In the genomic region with DNA sequence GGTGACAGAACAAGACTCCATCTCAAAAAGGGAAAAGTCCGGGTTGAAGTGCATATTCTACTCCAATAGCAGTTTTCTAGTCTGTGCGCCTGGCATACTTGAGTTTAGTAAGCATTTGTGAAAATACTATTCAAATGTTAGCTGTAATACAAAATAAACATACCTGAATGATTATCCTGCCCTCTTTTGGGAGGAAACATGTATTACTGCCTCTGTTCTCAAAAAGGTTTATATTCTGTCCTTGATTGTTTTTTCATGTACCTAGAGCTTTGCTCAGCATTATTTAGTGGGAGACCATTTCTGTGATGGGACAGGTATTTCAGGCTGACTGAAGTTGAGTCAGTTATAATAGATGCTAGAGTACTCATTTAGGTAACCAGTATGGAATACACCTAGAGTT, we compare ENCODE assay signal across 9 cellular contexts. TPM values are rescaled to one million over a fixed set of nuclear protein-coding genes. Genes with fewer than 3 reads are reported as not detected.
DNase-seq lines count a peak whose midpoint lies in the region; ATAC-seq, FAIRE-seq and TF ChIP-seq lines count a peak whose summit lies in the region.
"Not testable (repeated sequence)": the region's sequence is repeated elsewhere in the genome, so short reads cannot be mapped to it uniquely, and the experiment has no call there.
"Had no signal": no experiment of that assay in that cellular context is flagged by ENCODE, and none has a peak within 500 bp of the region (broad histone marks: within the 10 kb centered on the region; RNA-seq: fewer than 3 reads in every experiment).

No MANE protein-coding gene starts in this region.

- peaks cover 52% of the 10 kb centered on the region for H3K36me3 Mint-ChIP-seq in CD8-positive, alpha-beta T cell

- not testable (repeated sequence) for TF ChIP-seq POLR2A in K562 (conservative IDR thresholded peaks at IDR 0.05); HepG2 (IDR thresholded peaks at IDR 0.05; ENCODE audit: insufficient read depth in 1 of 2, low read depth in 2 of 2, low read length in 2 of 2)

- not testable (repeated sequence) for H3K4me1 ChIP-seq in CD8-positive, alpha-beta T cell (ENCODE audit: insufficient read depth, low read length); Loucy (ENCODE audit: insufficient read depth, low read length, poor library complexity, severe bottlenecking); Panc1 (ENCODE audit: control insufficient read depth, insufficient read depth, low read length); K562 (replicated peaks in 1 of 2; ENCODE audit: control insufficient read depth in 2 of 2, insufficient read depth in 2 of 2, low read length in 2 of 2); HepG2 (ENCODE audit: insufficient read depth, low read length)

- not testable (repeated sequence) for H2AFZ ChIP-seq in Loucy (ENCODE audit: low read length); K562 (ENCODE audit: low read depth, low read length); HepG2 (ENCODE audit: low read length)

- H3K9me3 Mint-ChIP-seq in CD8-positive, alpha-beta T cell, result not testable (repeated sequence)

- FAIRE-seq in GM19239 (lab: Jason Lieb, UNC), result peak; percentile 18
- FAIRE-seq in K562 (lab: Jason Lieb, UNC), result peak; percentile 76
- peak; percentile 12 for FAIRE-seq in HepG2 (lab: Jason Lieb, UNC)

- in situ Hi-C loops in Panc1 (cut with HindIII; ENCODE audit: low pct_unique_long_range_greater_than_20kb, low sequenced_read_pairs); K562 (cut with MboI); HepG2 (cut with HindIII; ENCODE audit: extremely low pct_ligation_motif_present, low pct_unique_long_range_greater_than_20kb): not testable (repeated sequence)

- TF ChIP-seq CTCF in CD8-positive, alpha-beta T cell (IDR thresholded peaks at IDR 0.05); HepG2 (CRISPR knock-in tag; IDR thresholded peaks at IDR 0.05): not testable (repeated sequence)
- TF ChIP-seq CTCF in Loucy (conservative IDR thresholded peaks at IDR 0.05; ENCODE audit: low read length), result peak; percentile 21; the same call in 1 of the 2 replicates
- TF ChIP-seq CTCF in Panc1 (IDR thresholded peaks at IDR 0.05), result 0 out of 2 replicates have a peak, but pooled peaks have one; percentile 8
- TF ChIP-seq CTCF in K562 (IDR thresholded peaks at IDR 0.05 in 2 of 3, conservative IDR thresholded peaks at IDR 0.05 in 1 of 3; ENCODE audit: insufficient read depth in 2 of 3, low read depth in 1 of 3, low read length in 3 of 3), result peak in 1 of 3 experiments; percentile 36; a peak in 2 of 6 replicates

- H3K4me3 Mint-ChIP-seq in CD8-positive, alpha-beta T cell, result not testable (repeated sequence)

- peak overlapping the region; percentile 38 for H3K27ac Mint-ChIP-seq in CD8-positive, alpha-beta T cell

- not testable (repeated sequence) for TF ChIP-seq EP300 in K562 (IDR thresholded peaks at IDR 0.05; ENCODE audit: low read length); HepG2 (IDR thresholded peaks at IDR 0.05; ENCODE audit: low read depth in 2 of 2, low read length in 2 of 2); HepG2 (CRISPR knock-in tag; IDR thresholded peaks at IDR 0.05; ENCODE audit: borderline replicate concordance)

- H3K27me3 ChIP-seq in CD8-positive, alpha-beta T cell (ENCODE audit: insufficient read depth, low read length); Loucy (ENCODE audit: insufficient read depth, low read length, poor library complexity, severe bottlenecking); Panc1 (ENCODE audit: control insufficient read depth, insufficient read depth, low read length); K562 (ENCODE audit: control insufficient read depth in 2 of 2, insufficient read depth in 2 of 2, low read length in 2 of 2); HepG2 (ENCODE audit: control insufficient read depth in 1 of 2, insufficient read depth in 2 of 2, low read length in 2 of 2): not testable (repeated sequence)

- H3K79me2 ChIP-seq in Loucy (ENCODE audit: insufficient read depth, low read length); K562 (ENCODE audit: control insufficient read depth, insufficient read depth, low read length); HepG2 (ENCODE audit: insufficient read depth, low read length): not testable (repeated sequence)

- WGBS in K562 (ENCODE audit: insufficient coverage, low coverage, missing lambda C conversion rate), result 93% methylated on average over 2 of the region's 2 CpGs
- 100% methylated on average over 2 of the region's 2 CpGs for WGBS in HepG2 (ENCODE audit: low lambda C conversion rate)

- H3K4me1 Mint-ChIP-seq in CD8-positive, alpha-beta T cell (ENCODE audit: low read depth), result not testable (repeated sequence)

- not testable (repeated sequence) for H3K4me2 ChIP-seq in Loucy (ENCODE audit: low read depth, low read length, poor library complexity, severe bottlenecking); K562 (ENCODE audit: insufficient read depth, low read length); HepG2 (ENCODE audit: low read depth, low read length)

- not testable (repeated sequence) for H3K36me3 ChIP-seq in CD8-positive, alpha-beta T cell (ENCODE audit: insufficient read depth, low read length)
- peaks cover 35% of the 10 kb centered on the region; the same call in 1 of the 2 replicates for H3K36me3 ChIP-seq in Loucy (ENCODE audit: insufficient read depth, low read length)
- peaks cover 17% of the 10 kb centered on the region for H3K36me3 ChIP-seq in Panc1 (ENCODE audit: control insufficient read depth, insufficient read depth, low read length)
- H3K36me3 ChIP-seq in K562 (ENCODE audit: control insufficient read depth, insufficient read depth, low read length), result peaks cover 43% of the 10 kb centered on the region
- H3K36me3 ChIP-seq in HepG2 (replicated peaks in 1 of 2; ENCODE audit: control insufficient read depth in 1 of 2, insufficient read depth in 2 of 2, low read length in 2 of 2), result peaks cover 1 to 14% of the 10 kb centered on the region in 2 experiments

- not testable (repeated sequence) for BruUV-seq in Panc1 (replicated peaks; lab: Mats Ljungman, UMichigan); K562 (replicated peaks; lab: Mats Ljungman, UMichigan); HepG2 (replicated peaks; lab: Mats Ljungman, UMichigan)

- H3K9me1 ChIP-seq in K562 (ENCODE audit: control insufficient read depth, insufficient read depth, low read length), result not testable (repeated sequence)

- DNase-seq in CD8-positive, alpha-beta T cell; GM19239 (ENCODE audit: insufficient read length, low spot score); Panc1 (ENCODE audit: low read depth, low spot score); K562 (ENCODE audit: extremely low read depth in 1 of 4, low spot score in 3 of 4); HepG2 (ENCODE audit: low spot score): not testable (repeated sequence)

- not testable (repeated sequence) for TF ChIP-seq RAD21 in K562 (CRISPR knock-in tag; conservative IDR thresholded peaks at IDR 0.05 in 1 of 2, IDR thresholded peaks at IDR 0.05 in 1 of 2); HepG2 (CRISPR knock-in tag; IDR thresholded peaks at IDR 0.05)

- H3K27me3 Mint-ChIP-seq in CD8-positive, alpha-beta T cell (ENCODE audit: low read depth), result not testable (repeated sequence)

- not testable (repeated sequence) for H3K9ac ChIP-seq in Loucy (ENCODE audit: low read depth, low read length, poor library complexity, severe bottlenecking); K562 (ENCODE audit: insufficient read depth in 1 of 2, low read depth in 2 of 2, low read length in 2 of 2); HepG2 (ENCODE audit: insufficient read depth, low read depth, low read length)

- not testable (repeated sequence) for ATAC-seq in CD8-positive, alpha-beta T cell; Panc1; HepG2
- ATAC-seq in K562 (peak; percentile 50), esophagus mucosa (peak; percentile 19)

- not testable (repeated sequence) for H3K9me3 ChIP-seq in CD8-positive, alpha-beta T cell (ENCODE audit: low read length); Loucy (ENCODE audit: insufficient read depth, low read depth, low read length); Panc1 (ENCODE audit: control insufficient read depth, insufficient read depth, low read depth, low read length); K562 (replicated peaks; ENCODE audit: control insufficient read depth, insufficient read depth, low read depth, low read length); HepG2 (ENCODE audit: low read length)

- H4K20me1 ChIP-seq in Loucy (ENCODE audit: insufficient read depth, low read length, poor library complexity, severe bottlenecking); K562 (replicated peaks; ENCODE audit: control insufficient read depth, insufficient read depth, low read length); HepG2 (ENCODE audit: insufficient read depth, low read length): not testable (repeated sequence)

- not testable (repeated sequence) for H3F3A ChIP-seq in Loucy (ENCODE audit: low read depth)

- H3K27ac ChIP-seq in CD8-positive, alpha-beta T cell (ENCODE audit: low read depth, low read length); Panc1 (ENCODE audit: low read length); K562 (ENCODE audit: extremely low read depth, low read depth, low read length); HepG2 (ENCODE audit: extremely low read length, insufficient read depth, low read length): not testable (repeated sequence)

- not testable (repeated sequence) for H3K4me3 ChIP-seq in CD8-positive, alpha-beta T cell (ENCODE audit: low read depth, low read length); Loucy (ENCODE audit: low read length, poor library complexity, severe bottlenecking); Panc1 (ENCODE audit: low read depth in 2 of 2, low read length in 2 of 2); K562; HepG2 (replicated peaks in 1 of 3; ENCODE audit: insufficient read depth in 1 of 3, low read depth in 2 of 3, low read length in 3 of 3)

- not testable (repeated sequence) for H3K9me2 ChIP-seq in Loucy (replicated peaks; ENCODE audit: low read depth, low read length)

- POLR2A ChIA-PET in CD8-positive, alpha-beta T cell (lab: Charles Lee), result interaction anchor here (0.7 kb wide), 1 partner anchor 9 kb away, joined by 3 read pairs; no protein-coding TSS in a partner anchor
- POLR2A ChIA-PET in Panc1 (lab: Charles Lee); HepG2 (lab: Yijun Ruan, JAX): not testable (repeated sequence)
- POLR2A ChIA-PET in K562 (lab: Yijun Ruan, JAX), result interaction anchor here (0.7 to 1.5 kb wide), 3 partner anchors 11 to 87 kb away, joined by 3 to 5 read pairs (median 3); partner anchors contain the start of gene GTF2A2

- intact Hi-C loops in CD8-positive, alpha-beta T cell (cut with DNase I, micrococcal nuclease); Panc1 (cut with micrococcal nuclease; ENCODE audit: unreplicated experiment); K562 (cut with micrococcal nuclease); HepG2 (cut with micrococcal nuclease; ENCODE audit: unreplicated experiment): not testable (repeated sequence)

- CTCF ChIA-PET in CD8-positive, alpha-beta T cell (lab: Charles Lee), result interaction anchor here (1.4 kb wide), 1 partner anchor 9 kb away, joined by 3 read pairs; no protein-coding TSS in a partner anchor
- CTCF ChIA-PET in Panc1 (lab: Charles Lee) (interaction anchor here (0.7 kb wide), 1 partner anchor 55 kb away, joined by 5 read pairs; no protein-coding TSS in a partner anchor), HepG2 (lab: Yijun Ruan, JAX; ENCODE audit: low intra/inter-chr PET ratio, low total read pairs) (interaction anchor here (1.3 kb wide), 1 partner anchor 105 kb away, joined by 3 read pairs; no protein-coding TSS in a partner anchor)
- CTCF ChIA-PET in K562 (lab: Yijun Ruan, JAX; ENCODE audit: low intra/inter-chr PET ratio), result not testable (repeated sequence)

RNA-seq across cellular contexts. Expression of gene GTF2A2, which starts 19.8 kb away (rescaled TPM):
- total RNA-seq in CD8-positive, alpha-beta T cell, result 10 to 100 TPM; 62.7 to 63.6 TPM
- total RNA-seq in Panc1 (2021; ENCODE audit: unreplicated experiment) (234 TPM), K562 (2014; rRNA removed) (104 and 128 TPM in 2 replicates), K562 (2014; rRNA removed; fragmentation: Illumina TruSeq; extraction: Trizol) (173 and 212 TPM in 2 replicates), K562 (2015; rRNA removed; fragmentation: Illumina TruSeq; extraction: Trizol) (144 and 167 TPM in 2 replicates), K562 (2021) (220 and 237 TPM in 2 replicates), esophagus mucosa (61.5 TPM), HepG2 (2016; rRNA removed; fragmentation: Illumina TruSeq; extraction: Trizol) (106 and 118 TPM in 2 replicates)
- 73.2 TPM for polyA plus RNA-seq in Panc1 (2012; ENCODE audit: insufficient read length)
- total RNA-seq in K562 (2011; cell fraction: chromatin; rRNA removed; ENCODE audit: low replicate concordance), result 10.7 and 24.3 TPM in 2 replicates
- total RNA-seq in K562 (2011; cell fraction: nucleolus; rRNA removed), result 9.5 and 11.7 TPM in 2 replicates
- total RNA-seq in K562 (2011; cell fraction: nucleoplasm; rRNA removed), result 17.7 and 36.6 TPM in 2 replicates
- polyA plus RNA-seq in K562 (2011; rRNA removed) (106 and 159 TPM in 2 replicates), K562 (2014; fragmentation: Illumina TruSeq; extraction: Trizol) (149 and 172 TPM in 2 replicates), K562 (2014; fragmentation: Nextera tagmentation; extraction: Ambion mirVana) (100 to 1,000 TPM; 523 to 656 TPM), K562 (2014; rRNA removed) (133 TPM in 2 replicates), HepG2 (2011; rRNA removed) (23.3 and 24.4 TPM in 2 replicates)
- 73.3 and 80.2 TPM in 2 replicates for polyA plus RNA-seq in K562 (2011; cell fraction: cytosol; rRNA removed)
- polyA plus RNA-seq in K562 (2011; cell fraction: nucleus; rRNA removed), result 32.4 and 47.1 TPM in 2 replicates
- 118 and 160 TPM in 2 replicates for polyA plus RNA-seq in K562 (2012)
- 30.8 and 33.9 TPM in 2 replicates for polyA minus RNA-seq in K562 (2011; rRNA and poly(A)+ RNA removed)
- polyA minus RNA-seq in K562 (2011; cell fraction: cytosol; rRNA and poly(A)+ RNA removed), result 15.9 and 44.0 TPM in 2 replicates
- 12.9 and 18.3 TPM in 2 replicates for polyA minus RNA-seq in K562 (2011; cell fraction: nucleus; rRNA and poly(A)+ RNA removed)
- total RNA-seq in HepG2 (2016; cell fraction: cytosol; rRNA removed; fragmentation: Illumina TruSeq; extraction: Trizol; ENCODE audit: low read depth), result 74.1 and 118 TPM in 2 replicates
- total RNA-seq in HepG2 (2016; cell fraction: insoluble cytoplasmic fraction; rRNA removed; fragmentation: Illumina TruSeq; extraction: Trizol), result 109 and 142 TPM in 2 replicates
- 141 and 182 TPM in 2 replicates for total RNA-seq in HepG2 (2016; cell fraction: membrane; rRNA removed; fragmentation: Illumina TruSeq; extraction: Trizol)
- total RNA-seq in HepG2 (2016; cell fraction: nucleus; rRNA removed; fragmentation: Illumina TruSeq; extraction: Trizol), result 39.0 and 52.5 TPM in 2 replicates
- polyA plus RNA-seq in HepG2 (2011; cell fraction: cytosol; rRNA removed), result 24.7 and 43.0 TPM in 2 replicates
- 5.5 and 6.4 TPM in 2 replicates for polyA plus RNA-seq in HepG2 (2011; cell fraction: nucleus; rRNA removed)
- 44.4 and 55.1 TPM in 2 replicates for polyA plus RNA-seq in HepG2 (2012)
- polyA plus RNA-seq in HepG2 (2016; cell fraction: cytosol; fragmentation: Illumina TruSeq; extraction: Trizol; ENCODE audit: low read depth), result 234 and 380 TPM in 2 replicates
- polyA plus RNA-seq in HepG2 (2016; cell fraction: insoluble cytoplasmic fraction; fragmentation: Illumina TruSeq; extraction: Trizol; ENCODE audit: low read depth), result 194 and 206 TPM in 2 replicates
- 203 and 294 TPM in 2 replicates for polyA plus RNA-seq in HepG2 (2016; cell fraction: membrane; fragmentation: Illumina TruSeq; extraction: Trizol; ENCODE audit: low read depth)
- polyA plus RNA-seq in HepG2 (2016; cell fraction: nucleus; fragmentation: Illumina TruSeq; extraction: Trizol; ENCODE audit: insufficient read depth, low read depth), result 80.3 and 80.7 TPM in 2 replicates
- polyA minus RNA-seq in HepG2 (2011; rRNA and poly(A)+ RNA removed; ENCODE audit: low replicate concordance), result 2.4 and 16.3 TPM in 2 replicates
- polyA minus RNA-seq in HepG2 (2011; cell fraction: cytosol; rRNA and poly(A)+ RNA removed), result 10.3 and 16.3 TPM in 2 replicates
- 8.7 and 12.1 TPM in 2 replicates for polyA minus RNA-seq in HepG2 (2011; cell fraction: nucleus; rRNA and poly(A)+ RNA removed)

RNA-seq across cellular contexts. Expression of gene GCNT3, which starts 25.9 kb away (rescaled TPM):
- total RNA-seq in CD8-positive, alpha-beta T cell, result not detected
- total RNA-seq in Panc1 (2021; ENCODE audit: unreplicated experiment), result not detected
- polyA plus RNA-seq in Panc1 (2012; ENCODE audit: insufficient read length), result not detected
- not detected in 2 replicates for total RNA-seq in K562 (2011; cell fraction: chromatin; rRNA removed; ENCODE audit: low replicate concordance)
- total RNA-seq in K562 (2011; cell fraction: nucleolus; rRNA removed), result under 0.01 TPM in 1 of 2 replicates, not detected in the other
- not detected in 2 replicates for total RNA-seq in K562 (2011; cell fraction: nucleoplasm; rRNA removed)
- total RNA-seq in K562 (2014; rRNA removed), result 0.24 TPM in 1 of 2 replicates, not detected in the other
- not detected in 2 replicates for total RNA-seq in K562 (2014; rRNA removed; fragmentation: Illumina TruSeq; extraction: Trizol)
- total RNA-seq in K562 (2015; rRNA removed; fragmentation: Illumina TruSeq; extraction: Trizol), result 0.07 TPM in 1 of 2 replicates, not detected in the other
- total RNA-seq in K562 (2021), result 0.11 TPM in 1 of 2 replicates, not detected in the other
- polyA plus RNA-seq in K562 (2011; rRNA removed), result 0.08 and 0.16 TPM in 2 replicates
- polyA plus RNA-seq in K562 (2011; cell fraction: cytosol; rRNA removed), result 0.04 TPM in 1 of 2 replicates, not detected in the other
- 0.07 TPM in 1 of 2 replicates, not detected in the other for polyA plus RNA-seq in K562 (2011; cell fraction: nucleus; rRNA removed)
- polyA plus RNA-seq in K562 (2012), result 0.11 and 0.13 TPM in 2 replicates
- polyA plus RNA-seq in K562 (2014; fragmentation: Illumina TruSeq; extraction: Trizol), result not detected in 2 replicates
- under 1 TPM; 0.30 to 0.35 TPM for polyA plus RNA-seq in K562 (2014; fragmentation: Nextera tagmentation; extraction: Ambion mirVana)
- polyA plus RNA-seq in K562 (2014; rRNA removed), result not detected in 2 replicates
- 0.46 TPM in 1 of 2 replicates, not detected in the other for polyA minus RNA-seq in K562 (2011; rRNA and poly(A)+ RNA removed)
- polyA minus RNA-seq in K562 (2011; cell fraction: cytosol; rRNA and poly(A)+ RNA removed), result not detected in 2 replicates
- polyA minus RNA-seq in K562 (2011; cell fraction: nucleus; rRNA and poly(A)+ RNA removed), result not detected in 2 replicates
- 11.4 TPM for total RNA-seq in esophagus mucosa
- total RNA-seq in HepG2 (2016; rRNA removed; fragmentation: Illumina TruSeq; extraction: Trizol), result 7.7 and 9.8 TPM in 2 replicates
- 1.5 TPM in 2 replicates for total RNA-seq in HepG2 (2016; cell fraction: cytosol; rRNA removed; fragmentation: Illumina TruSeq; extraction: Trizol; ENCODE audit: low read depth)
- total RNA-seq in HepG2 (2016; cell fraction: insoluble cytoplasmic fraction; rRNA removed; fragmentation: Illumina TruSeq; extraction: Trizol), result 8.9 and 12.0 TPM in 2 replicates
- 4.4 and 4.5 TPM in 2 replicates for total RNA-seq in HepG2 (2016; cell fraction: membrane; rRNA removed; fragmentation: Illumina TruSeq; extraction: Trizol)
- 8.1 and 9.7 TPM in 2 replicates for total RNA-seq in HepG2 (2016; cell fraction: nucleus; rRNA removed; fragmentation: Illumina TruSeq; extraction: Trizol)
- 5.8 and 6.8 TPM in 2 replicates for polyA plus RNA-seq in HepG2 (2011; rRNA removed)
- 4.2 and 5.8 TPM in 2 replicates for polyA plus RNA-seq in HepG2 (2011; cell fraction: cytosol; rRNA removed)
- polyA plus RNA-seq in HepG2 (2011; cell fraction: nucleus; rRNA removed), result 2.0 and 2.9 TPM in 2 replicates
- 2.8 and 3.2 TPM in 2 replicates for polyA plus RNA-seq in HepG2 (2012)
- 0.95 and 1.4 TPM in 2 replicates for polyA plus RNA-seq in HepG2 (2016; cell fraction: cytosol; fragmentation: Illumina TruSeq; extraction: Trizol; ENCODE audit: low read depth)
- 6.9 and 7.1 TPM in 2 replicates for polyA plus RNA-seq in HepG2 (2016; cell fraction: insoluble cytoplasmic fraction; fragmentation: Illumina TruSeq; extraction: Trizol; ENCODE audit: low read depth)
- 2.6 and 3.6 TPM in 2 replicates for polyA plus RNA-seq in HepG2 (2016; cell fraction: membrane; fragmentation: Illumina TruSeq; extraction: Trizol; ENCODE audit: low read depth)
- polyA plus RNA-seq in HepG2 (2016; cell fraction: nucleus; fragmentation: Illumina TruSeq; extraction: Trizol; ENCODE audit: insufficient read depth, low read depth), result 10.4 and 12.2 TPM in 2 replicates
- polyA minus RNA-seq in HepG2 (2011; rRNA and poly(A)+ RNA removed; ENCODE audit: low replicate concordance), result 4.5 and 7.0 TPM in 2 replicates
- 3.3 and 4.0 TPM in 2 replicates for polyA minus RNA-seq in HepG2 (2011; cell fraction: cytosol; rRNA and poly(A)+ RNA removed)
- 3.1 and 6.2 TPM in 2 replicates for polyA minus RNA-seq in HepG2 (2011; cell fraction: nucleus; rRNA and poly(A)+ RNA removed)
- total RNA-seq: CD4-positive, CD25-positive, alpha-beta regulatory T cell; IMR-90 had no signal
- polyA plus RNA-seq: IMR-90 had no signal

RNA-seq across cellular contexts. Expression of gene BNIP2, which starts 51.6 kb away (rescaled TPM):
- total RNA-seq in CD8-positive, alpha-beta T cell, result 100 to 1,000 TPM; 107 to 114 TPM
- total RNA-seq in Panc1 (2021; ENCODE audit: unreplicated experiment), result 70.7 TPM
- polyA plus RNA-seq in Panc1 (2012; ENCODE audit: insufficient read length), result 44.5 TPM
- total RNA-seq in K562 (2011; cell fraction: chromatin; rRNA removed; ENCODE audit: low replicate concordance), result 33.5 and 119 TPM in 2 replicates
- 18.8 and 20.8 TPM in 2 replicates for total RNA-seq in K562 (2011; cell fraction: nucleolus; rRNA removed)
- 43.7 and 69.2 TPM in 2 replicates for total RNA-seq in K562 (2011; cell fraction: nucleoplasm; rRNA removed)
- 64.5 and 88.0 TPM in 2 replicates for total RNA-seq in K562 (2014; rRNA removed)
- total RNA-seq in K562 (2014; rRNA removed; fragmentation: Illumina TruSeq; extraction: Trizol), result 63.4 and 82.2 TPM in 2 replicates
- total RNA-seq in K562 (2015; rRNA removed; fragmentation: Illumina TruSeq; extraction: Trizol), result 53.2 and 53.7 TPM in 2 replicates
- total RNA-seq in K562 (2021), result 38.6 and 46.6 TPM in 2 replicates
- polyA plus RNA-seq in K562 (2011; rRNA removed), result 26.7 and 44.8 TPM in 2 replicates
- polyA plus RNA-seq in K562 (2011; cell fraction: cytosol; rRNA removed), result 17.8 and 17.9 TPM in 2 replicates
- polyA plus RNA-seq in K562 (2011; cell fraction: nucleus; rRNA removed), result 16.2 and 18.5 TPM in 2 replicates
- 32.3 and 43.9 TPM in 2 replicates for polyA plus RNA-seq in K562 (2012)
- 50.8 and 52.5 TPM in 2 replicates for polyA plus RNA-seq in K562 (2014; fragmentation: Illumina TruSeq; extraction: Trizol)
- polyA plus RNA-seq in K562 (2014; fragmentation: Nextera tagmentation; extraction: Ambion mirVana), result 10 to 100 TPM; 19.6 to 22.2 TPM
- 54.8 and 73.8 TPM in 2 replicates for polyA plus RNA-seq in K562 (2014; rRNA removed)
- polyA minus RNA-seq in K562 (2011; rRNA and poly(A)+ RNA removed), result 47.9 and 51.4 TPM in 2 replicates
- 27.0 and 32.9 TPM in 2 replicates for polyA minus RNA-seq in K562 (2011; cell fraction: cytosol; rRNA and poly(A)+ RNA removed)
- 21.9 and 50.0 TPM in 2 replicates for polyA minus RNA-seq in K562 (2011; cell fraction: nucleus; rRNA and poly(A)+ RNA removed)
- 39.9 TPM for total RNA-seq in esophagus mucosa
- 55.1 and 57.6 TPM in 2 replicates for total RNA-seq in HepG2 (2016; rRNA removed; fragmentation: Illumina TruSeq; extraction: Trizol)
- 14.7 and 15.0 TPM in 2 replicates for total RNA-seq in HepG2 (2016; cell fraction: cytosol; rRNA removed; fragmentation: Illumina TruSeq; extraction: Trizol; ENCODE audit: low read depth)
- total RNA-seq in HepG2 (2016; cell fraction: insoluble cytoplasmic fraction; rRNA removed; fragmentation: Illumina TruSeq; extraction: Trizol), result 53.0 and 56.3 TPM in 2 replicates
- 19.6 and 21.1 TPM in 2 replicates for total RNA-seq in HepG2 (2016; cell fraction: membrane; rRNA removed; fragmentation: Illumina TruSeq; extraction: Trizol)
- total RNA-seq in HepG2 (2016; cell fraction: nucleus; rRNA removed; fragmentation: Illumina TruSeq; extraction: Trizol), result 59.8 and 62.4 TPM in 2 replicates
- 11.9 and 17.4 TPM in 2 replicates for polyA plus RNA-seq in HepG2 (2011; rRNA removed)
- 15.1 and 17.3 TPM in 2 replicates for polyA plus RNA-seq in HepG2 (2011; cell fraction: cytosol; rRNA removed)
- polyA plus RNA-seq in HepG2 (2011; cell fraction: nucleus; rRNA removed), result 20.7 and 22.5 TPM in 2 replicates
- 24.1 and 27.1 TPM in 2 replicates for polyA plus RNA-seq in HepG2 (2012)
- 3.1 and 4.4 TPM in 2 replicates for polyA plus RNA-seq in HepG2 (2016; cell fraction: cytosol; fragmentation: Illumina TruSeq; extraction: Trizol; ENCODE audit: low read depth)
- 39.2 and 39.8 TPM in 2 replicates for polyA plus RNA-seq in HepG2 (2016; cell fraction: insoluble cytoplasmic fraction; fragmentation: Illumina TruSeq; extraction: Trizol; ENCODE audit: low read depth)
- polyA plus RNA-seq in HepG2 (2016; cell fraction: membrane; fragmentation: Illumina TruSeq; extraction: Trizol; ENCODE audit: low read depth), result 11.3 and 11.4 TPM in 2 replicates
- polyA plus RNA-seq in HepG2 (2016; cell fraction: nucleus; fragmentation: Illumina TruSeq; extraction: Trizol; ENCODE audit: insufficient read depth, low read depth), result 64.4 and 67.5 TPM in 2 replicates
- polyA minus RNA-seq in HepG2 (2011; rRNA and poly(A)+ RNA removed; ENCODE audit: low replicate concordance), result 5.2 and 8.2 TPM in 2 replicates
- 27.3 and 28.5 TPM in 2 replicates for polyA minus RNA-seq in HepG2 (2011; cell fraction: cytosol; rRNA and poly(A)+ RNA removed)
- polyA minus RNA-seq in HepG2 (2011; cell fraction: nucleus; rRNA and poly(A)+ RNA removed), result 69.1 and 79.8 TPM in 2 replicates
